Comparison of ENCODE assay signal across 15 cellular contexts in genomic region chr14:71803539-71804260, GRCh38.
DNase-seq lines count a peak whose midpoint lies in the region; ATAC-seq, FAIRE-seq and TF ChIP-seq lines count a peak whose summit lies in the region.
"Had no signal": no experiment of that assay in that cellular context is flagged by ENCODE, and none has a peak within 500 bp of the region (broad histone marks: within the 10 kb centered on the region; RNA-seq: fewer than 3 reads in every experiment).

No MANE protein-coding gene starts in this region.

- no peak overlapping the region for H3K4me3 Mint-ChIP-seq in chondrocyte (ENCODE audit: unreplicated experiment)
- H3K4me3 Mint-ChIP-seq: activated CD4-positive, alpha-beta memory T cell treated with anti-CD3 and anti-CD28 coated beads, Interleukin-2, amount 10 ng/mL, durations not matched to agents 7 days and 5 days had no signal

- H3K4me3 ChIP-seq in mesenchymal stem cell (ENCODE audit: insufficient read depth in 1 of 2, low read depth in 1 of 2, low read length in 2 of 2) (no peak overlapping the region), left ventricle myocardium inferior (no peak overlapping the region), kidney (ENCODE audit: low read length in 2 of 2) (no peak overlapping the region)
- H3K4me3 ChIP-seq: colonic mucosa had no signal

- no peak overlapping the region for H2AFZ ChIP-seq in mesenchymal stem cell (ENCODE audit: low read depth, low read length)

- no peak overlapping the region for H3K4ac ChIP-seq in mesenchymal stem cell (ENCODE audit: low read depth in 1 of 2, low read length in 2 of 2)

- no peak overlapping the region for H3K4me2 ChIP-seq in mesenchymal stem cell (ENCODE audit: low read length, poor library complexity, severe bottlenecking)

- H3K18ac ChIP-seq in mesenchymal stem cell (ENCODE audit: low read depth in 1 of 2, low read length in 2 of 2), result no peak overlapping the region

- H3K9me3 ChIP-seq in mesenchymal stem cell (ENCODE audit: control insufficient read depth, low read length) (no peaks in the 10 kb centered on the region), left ventricle myocardium inferior (replicated peaks) (no peaks in the 10 kb centered on the region), kidney (ENCODE audit: control insufficient read depth in 1 of 2, low read length in 2 of 2) (no peaks in the 10 kb centered on the region)
- H3K9me3 ChIP-seq: colonic mucosa had no signal

- H3K27me3 Mint-ChIP-seq in chondrocyte (ENCODE audit: low read depth), result no peaks in the 10 kb centered on the region

- H2BK120ac ChIP-seq in mesenchymal stem cell (ENCODE audit: low read depth, low read length), result no peak overlapping the region

- no peak overlapping the region for H4K91ac ChIP-seq in mesenchymal stem cell (ENCODE audit: low read length)

- H2BK15ac ChIP-seq in mesenchymal stem cell (ENCODE audit: low read depth, poor library complexity, severe bottlenecking), result no peak overlapping the region

- H3K36me3 Mint-ChIP-seq in chondrocyte (ENCODE audit: low read depth), result no peaks in the 10 kb centered on the region

- H3K9me3 Mint-ChIP-seq in chondrocyte (ENCODE audit: low read depth), result no peaks in the 10 kb centered on the region
- H3K9me3 Mint-ChIP-seq: activated CD4-positive, alpha-beta memory T cell treated with anti-CD3 and anti-CD28 coated beads, Interleukin-2, amount 10 ng/mL, durations not matched to agents 7 days and 5 days had no signal

- H3K27me3 ChIP-seq in mesenchymal stem cell (ENCODE audit: control insufficient read depth in 1 of 2, insufficient read depth in 1 of 2, low read length in 2 of 2) (no peaks in the 10 kb centered on the region), left ventricle myocardium inferior (ENCODE audit: low read depth) (no peaks in the 10 kb centered on the region)
- H3K27me3 ChIP-seq: colonic mucosa had no signal

- no peaks in the 10 kb centered on the region for H3K79me1 ChIP-seq in mesenchymal stem cell (replicated peaks; ENCODE audit: low read length, poor library complexity, severe bottlenecking)

- H3K4me1 Mint-ChIP-seq in chondrocyte (ENCODE audit: low read depth), result peaks cover 19% of the 10 kb centered on the region
- H3K4me1 Mint-ChIP-seq: activated CD4-positive, alpha-beta memory T cell treated with anti-CD3 and anti-CD28 coated beads, Interleukin-2, amount 10 ng/mL, durations not matched to agents 7 days and 5 days had no signal

- no peak for FAIRE-seq in kidney (lab: Jason Lieb, UNC)
- FAIRE-seq: G401.6, GM18507 had no signal

- no peak overlapping the region for H3K23ac ChIP-seq in mesenchymal stem cell (ENCODE audit: low read length in 2 of 2)

- 63% methylated on average over 3 of the region's 3 CpGs for WGBS in mesenchymal stem cell

- H2BK12ac ChIP-seq in mesenchymal stem cell (ENCODE audit: low read length in 2 of 2), result no peak overlapping the region

- H4K8ac ChIP-seq in mesenchymal stem cell (ENCODE audit: low read length), result no peak overlapping the region

- H3K4me1 ChIP-seq in mesenchymal stem cell (ENCODE audit: control insufficient read depth, insufficient read depth, low read depth, low read length), result no peaks in the 10 kb centered on the region
- no peaks in the 10 kb centered on the region for H3K4me1 ChIP-seq in left ventricle myocardium inferior
- no peaks in the 10 kb centered on the region for H3K4me1 ChIP-seq in kidney (ENCODE audit: control insufficient read depth in 1 of 2, insufficient read depth in 1 of 2, low read depth in 1 of 2, low read length in 2 of 2)
- H3K4me1 ChIP-seq: colonic mucosa had no signal

- no peak overlapping the region for H2BK5ac ChIP-seq in mesenchymal stem cell (ENCODE audit: low read depth, low read length, poor library complexity, severe bottlenecking)

- peak overlapping the region; percentile 37 for H3K27ac Mint-ChIP-seq in chondrocyte (ENCODE audit: unreplicated experiment)
- H3K27ac Mint-ChIP-seq: activated CD4-positive, alpha-beta memory T cell treated with anti-CD3 and anti-CD28 coated beads, Interleukin-2, amount 10 ng/mL, durations not matched to agents 7 days and 5 days had no signal

- no peak overlapping the region for H3K14ac ChIP-seq in mesenchymal stem cell (ENCODE audit: low read length in 2 of 2)

- ATAC-seq in HG02610 (IDR thresholded peaks at IDR 0.05; ENCODE audit: unreplicated experiment), result no peak
- no peak for ATAC-seq in GM18873 (IDR thresholded peaks at IDR 0.05; ENCODE audit: low FRiP score, unreplicated experiment)

- no peak for TF ChIP-seq CTCF in chondrocyte (IDR thresholded peaks at IDR 0.05)
- TF ChIP-seq CTCF in left ventricle myocardium inferior (IDR thresholded peaks at IDR 0.05; ENCODE audit: borderline replicate concordance), result no peak
- TF ChIP-seq CTCF in kidney (IDR thresholded peaks at IDR 0.05; ENCODE audit: borderline replicate concordance, extremely low read depth, insufficient read depth), result no peak

- H3K9ac ChIP-seq in mesenchymal stem cell (ENCODE audit: low read length), result no peak overlapping the region
- H3K9ac ChIP-seq in kidney (ENCODE audit: low read length in 2 of 2), result no peak overlapping the region

- peak; percentile 78 for DNase-seq in Daoy (ENCODE audit: low read depth)
- peak; percentile 35 for DNase-seq in NCI-H460 (ENCODE audit: extremely low read depth, low read depth)
- no peak for DNase-seq in chondrocyte (ENCODE audit: low spot score)
- peak; percentile 49 for DNase-seq in mesenchymal stem cell
- no peak for DNase-seq in left ventricle myocardium inferior
- DNase-seq in kidney, result no peak
- DNase-seq: activated CD4-positive, alpha-beta memory T cell treated with anti-CD3 and anti-CD28 coated beads, Interleukin-2, amount 10 ng/mL, durations not matched to agents 7 days and 5 days; C1 segment of cervical spinal cord; colonic mucosa; glutamatergic neuron; NCI-H2107 had no signal

- H2AK5ac ChIP-seq in mesenchymal stem cell (ENCODE audit: low read length, severe bottlenecking), result no peak overlapping the region

- intact Hi-C loops in left ventricle myocardium inferior (cut with micrococcal nuclease) (no loop called here), kidney (cut with DNase I) (no loop called here)

- H3K36me3 ChIP-seq in mesenchymal stem cell (ENCODE audit: control insufficient read depth in 1 of 2, insufficient read depth in 2 of 2, low read depth in 1 of 2, low read length in 2 of 2) (no peaks in the 10 kb centered on the region), left ventricle myocardium inferior (no peaks in the 10 kb centered on the region), kidney (ENCODE audit: control insufficient read depth in 1 of 2, insufficient read depth in 2 of 2, low read length in 2 of 2) (no peaks in the 10 kb centered on the region)
- H3K36me3 ChIP-seq: colonic mucosa had no signal

- H3K27ac ChIP-seq in mesenchymal stem cell (ENCODE audit: low read length, poor library complexity, severe bottlenecking), result peak overlapping the region; percentile 12
- no peak overlapping the region for H3K27ac ChIP-seq in left ventricle myocardium inferior (replicated peaks)
- H3K27ac ChIP-seq in kidney (ENCODE audit: low read depth in 2 of 2, low read length in 2 of 2), result no peak overlapping the region
- H3K27ac ChIP-seq: colonic mucosa had no signal

Comparison
In these comparisons a context has a peak if more than half of its experiments do, and no peak if none do; other contexts are left out.
1. DNase-seq: peak in Daoy (single experiment), NCI-H460 (single experiment) and mesenchymal stem cell (single experiment); none in chondrocyte (single experiment), left ventricle myocardium inferior (single experiment) and kidney (single experiment).